8 cellular contexts compared by ENCODE assay signal in genomic region chr14:88554458-88555286, GRCh38. TPM values are rescaled to one million over a fixed set of nuclear protein-coding genes. Genes with fewer than 3 reads are reported as not detected.
DNase-seq lines count a peak whose midpoint lies in the region; ATAC-seq and TF ChIP-seq lines count a peak whose summit lies in the region.

PTPN21 (minus strand) TSS chr14:88555007; CDS start chr14:88550417, 4,590 bp downstream.

- peak within 1 kb of the TSS; percentile 80 to 90 for H3K27ac ChIP-seq in prostate gland

- DNase-seq in Caco-2: peak; percentile 81 to 90
- peak; percentile 76 for DNase-seq in NCI-H69 (lab: John Stamatoyannopoulos, UW)
- DNase-seq in hippocampal formation (lab: John Stamatoyannopoulos, UW): peak; percentile 31 to 48
- DNase-seq in prostate gland (ENCODE audit: low spot score): peak; percentile 70

- H3K4me3 ChIP-seq in Caco-2 (ENCODE audit: low read depth, low read length): peak within 1 kb of the TSS; percentile 71
- H3K4me3 ChIP-seq in prostate gland: peak within 1 kb of the TSS; percentile 72 to 75

- ATAC-seq in GM21360 (IDR thresholded peaks at IDR 0.05; ENCODE audit: unreplicated experiment): peak; percentile 40
- no peak for ATAC-seq in HG03378 (IDR thresholded peaks at IDR 0.05; ENCODE audit: unreplicated experiment)
- ATAC-seq in HG03139 (IDR thresholded peaks at IDR 0.05; ENCODE audit: unreplicated experiment): no peak

- peak; percentile 30 for TF ChIP-seq POLR2A in prostate gland (IDR thresholded peaks at IDR 0.05)

- no TSS peak for BruUV-seq in Caco-2 (replicated peaks; lab: Mats Ljungman, UMichigan)

- H3K36me3 Mint-ChIP-seq in Caco-2 (ENCODE audit: insufficient read depth, unreplicated experiment) (peaks cover 8% of the 10 kb centered on the region), brain (peaks cover 18% of the 10 kb centered on the region)

- H3K36me3 ChIP-seq in Caco-2 (ENCODE audit: control insufficient read depth, insufficient read depth, low read length) (no peaks in the 10 kb centered on the region), prostate gland (no peaks in the 10 kb centered on the region)

- H3K27ac Mint-ChIP-seq in Caco-2 (ENCODE audit: unreplicated experiment): peak within 1 kb of the TSS; percentile 83
- H3K27ac Mint-ChIP-seq in brain: peak within 1 kb of the TSS; percentile 86 to 99 (median 96)

- CTCF ChIA-PET in Caco-2 (lab: Charles Lee): interaction anchor here (0.9 to 1.2 kb wide), 2 partner anchors 19 to 365 kb away, joined by 3 to 4 read pairs; no protein-coding TSS in a partner anchor

- POLR2A ChIA-PET in Caco-2 (lab: Charles Lee): no interaction called here

- no peak for TF ChIP-seq CTCF in Caco-2 (IDR thresholded peaks at IDR 0.05; ENCODE audit: insufficient read depth in 1 of 2, low read depth in 1 of 2, low read length in 1 of 2, severe bottlenecking in 1 of 2, unreplicated experiment in 1 of 2)
- TF ChIP-seq CTCF in brain (conservative IDR thresholded peaks at IDR 0.05): no peak
- no peak for TF ChIP-seq CTCF in prostate gland (IDR thresholded peaks at IDR 0.05)

- intact Hi-C loops in Caco-2 (cut with micrococcal nuclease; ENCODE audit: unreplicated experiment) (loop anchor here (2.0 kb wide), 1 partner anchor 38 kb away; no protein-coding TSS in a partner anchor), prostate gland (cut with DNase I) (loop anchor here (5.0 kb wide), 1 partner anchor 167 kb away; the partner anchor contains the start of gene SPATA7)

- H3K4me1 Mint-ChIP-seq in Caco-2 (ENCODE audit: low read depth, unreplicated experiment) (peaks cover 12% of the 10 kb centered on the region), brain (peaks cover 42% of the 10 kb centered on the region)

- 1% methylated on average over 74 of the region's 103 CpGs for WGBS in prostate gland

- H3K4me3 Mint-ChIP-seq in Caco-2 (ENCODE audit: unreplicated experiment): peak within 1 kb of the TSS; percentile 85
- H3K4me3 Mint-ChIP-seq in brain: peak within 1 kb of the TSS; percentile 90 to 99 (median 95)

- H3K9me3 ChIP-seq in Caco-2: no peaks in the 10 kb centered on the region
- H3K9me3 ChIP-seq in prostate gland: no peaks in the 10 kb centered on the region

- H3K27me3 ChIP-seq in Caco-2 (replicated peaks; ENCODE audit: control insufficient read depth, insufficient read depth, low read length) (no peaks in the 10 kb centered on the region), prostate gland (replicated peaks; ENCODE audit: insufficient read depth) (no peaks in the 10 kb centered on the region)

- H3K27me3 Mint-ChIP-seq in Caco-2 (ENCODE audit: insufficient read depth, unreplicated experiment) (no peaks in the 10 kb centered on the region), brain (peaks cover 10% of the 10 kb centered on the region)

- H3K4me1 ChIP-seq in Caco-2 (peaks cover 26% of the 10 kb centered on the region), prostate gland (replicated peaks) (peaks cover 11% of the 10 kb centered on the region)

- H3K9me3 Mint-ChIP-seq in Caco-2 (ENCODE audit: unreplicated experiment) (no peaks in the 10 kb centered on the region), brain (peaks cover 0 to 4% (median 2%) of the 10 kb centered on the region in 5 experiments)

RNA-seq across cellular contexts. Expression of gene PTPN21, which starts in this region (rescaled TPM):
- total RNA-seq in Caco-2 (2022) (25.2 and 27.7 TPM in 2 replicates), prostate gland (10 to 100 TPM; 16.8 to 47.8 TPM)
- polyA plus RNA-seq in brain (ENCODE audit: insufficient read depth, low read depth, low replicate concordance): 2.6 TPM
